9 cellular contexts compared by ENCODE assay signal in genomic region chr10:97771913-97772823, GRCh38. TPM values are rescaled to one million over a fixed set of nuclear protein-coding genes. Genes with fewer than 3 reads are reported as not detected.
A peak's percentile ranks its signal among the peaks of the same experiment; 100 is the strongest.
DNase-seq lines count a peak whose midpoint lies in the region; ATAC-seq, FAIRE-seq and TF ChIP-seq lines count a peak whose summit lies in the region.
"Had no signal": no experiment of that assay in that cellular context is flagged by ENCODE, and none has a peak within 500 bp of the region (broad histone marks: within the 10 kb centered on the region; RNA-seq: fewer than 3 reads in every experiment).

Gene SFRP5 (minus strand): TSS chr10:97771999. CDS start chr10:97771833, 166 bp downstream.

- H3K36me3 Mint-ChIP-seq in CD8-positive, alpha-beta memory T cell, result peaks cover 0 to 2% (median 2%) of the 10 kb centered on the region in 3 donors

- no peak for DNase-seq in CD8-positive, alpha-beta memory T cell
- DNase-seq in Peyer's patch, result peak in 2 of 3 donors; percentile 82 to 88
- no peak for DNase-seq in D721Med (ENCODE audit: insufficient read length, low spot score)
- no peak for DNase-seq in activated CD4-positive, CD25-positive, alpha-beta regulatory T cell (lab: John Stamatoyannopoulos, UW)
- no peak for DNase-seq in NOMO-1 (lab: John Stamatoyannopoulos, UW; ENCODE audit: unreplicated experiment in 2 of 2)

- TF ChIP-seq EP300 in gastroesophageal sphincter (IDR thresholded peaks at IDR 0.05), result no peak

- no peaks in the 10 kb centered on the region for H3K36me3 ChIP-seq in CD8-positive, alpha-beta memory T cell (ENCODE audit: insufficient read depth, low read length)
- H3K36me3 ChIP-seq in Peyer's patch, result no peaks in the 10 kb centered on the region
- no peaks in the 10 kb centered on the region for H3K36me3 ChIP-seq in gastroesophageal sphincter
- H3K36me3 ChIP-seq in neuron (ENCODE audit: insufficient read depth, low read length), result no peaks in the 10 kb centered on the region

- no peak within 1 kb of the TSS for H3K4me3 ChIP-seq in CD8-positive, alpha-beta memory T cell (ENCODE audit: low read length)
- peak within 1 kb of the TSS in 3 of 4 donors; percentile 29 to 53 (median 52) for H3K4me3 ChIP-seq in Peyer's patch
- peak within 1 kb of the TSS in 1 of 2 donors; percentile 41 for H3K4me3 ChIP-seq in gastroesophageal sphincter
- peak within 1 kb of the TSS; percentile 39 for H3K4me3 ChIP-seq in neuron (ENCODE audit: low read length)

- H3K9me3 ChIP-seq in CD8-positive, alpha-beta memory T cell (ENCODE audit: low read length), result no peaks in the 10 kb centered on the region
- no peaks in the 10 kb centered on the region for H3K9me3 ChIP-seq in Peyer's patch
- no peaks in the 10 kb centered on the region for H3K9me3 ChIP-seq in gastroesophageal sphincter
- H3K9me3 ChIP-seq in neuron (ENCODE audit: low read length), result no peaks in the 10 kb centered on the region

- POLR2A ChIA-PET in CD8-positive, alpha-beta memory T cell (lab: Charles Lee), result no interaction called here

- peaks cover 0 to 2% (median 0%) of the 10 kb centered on the region in 5 donors for H3K9me3 Mint-ChIP-seq in CD8-positive, alpha-beta memory T cell

- H3K27ac Mint-ChIP-seq in CD8-positive, alpha-beta memory T cell, result peak within 1 kb of the TSS in 1 of 8 donors; percentile 22

- CTCF ChIA-PET in CD8-positive, alpha-beta memory T cell (lab: Charles Lee), result interaction anchor here (0.8 kb wide), 1 partner anchor 14 kb away, joined by 3 read pairs; no protein-coding TSS in a partner anchor

- TF ChIP-seq POLR2A in Peyer's patch (IDR thresholded peaks at IDR 0.05) (peak; percentile 5 to 40), gastroesophageal sphincter (IDR thresholded peaks at IDR 0.05) (peak in 1 of 2 donors; percentile 9)

- no peaks in the 10 kb centered on the region for H3K4me1 ChIP-seq in CD8-positive, alpha-beta memory T cell (ENCODE audit: insufficient read depth, low read length)
- H3K4me1 ChIP-seq in Peyer's patch (no peaks in the 10 kb centered on the region), gastroesophageal sphincter (peaks cover 0 to 16% (median 0%) of the 10 kb centered on the region in 3 donors), neuron (ENCODE audit: insufficient read depth, low read length) (peaks cover 15% of the 10 kb centered on the region)

- H3K27me3 Mint-ChIP-seq in CD8-positive, alpha-beta memory T cell, result peaks cover 33 to 42% of the 10 kb centered on the region in 2 donors

- H2AFZ ChIP-seq in neuron (ENCODE audit: low read depth, low read length), result no peak within 1 kb of the TSS

- no peak for FAIRE-seq in D721Med (lab: Jason Lieb, UNC)

- peaks cover 13% of the 10 kb centered on the region for H3K27me3 ChIP-seq in CD8-positive, alpha-beta memory T cell (ENCODE audit: insufficient read depth, low read length, poor library complexity, severe bottlenecking)
- peaks cover 0 to 3% of the 10 kb centered on the region in 2 donors for H3K27me3 ChIP-seq in Peyer's patch
- H3K27me3 ChIP-seq in gastroesophageal sphincter, result peaks cover 71% of the 10 kb centered on the region
- H3K27me3 ChIP-seq in neuron (ENCODE audit: insufficient read depth, low read length), result peaks cover 50% of the 10 kb centered on the region

- H3K4me1 Mint-ChIP-seq in CD8-positive, alpha-beta memory T cell, result peaks cover 9 to 24% (median 16%) of the 10 kb centered on the region in 3 donors

- H3K27ac ChIP-seq in CD8-positive, alpha-beta memory T cell (ENCODE audit: low read depth, low read length), result no peak within 1 kb of the TSS
- H3K27ac ChIP-seq in Peyer's patch, result peak within 1 kb of the TSS in 3 of 4 donors; percentile 40 to 71 (median 68)
- H3K27ac ChIP-seq in gastroesophageal sphincter, result peak within 1 kb of the TSS in 1 of 4 donors; percentile 19

- no peak for ATAC-seq in gastroesophageal sphincter
- no peak for ATAC-seq in HG03280 (IDR thresholded peaks at IDR 0.05; ENCODE audit: unreplicated experiment)

- H3K4me3 Mint-ChIP-seq in CD8-positive, alpha-beta memory T cell, result peak within 1 kb of the TSS; percentile 20 to 78 (median 66)

- TF ChIP-seq CTCF in Peyer's patch (IDR thresholded peaks at IDR 0.05), result no peak
- no peak for TF ChIP-seq CTCF in gastroesophageal sphincter (IDR thresholded peaks at IDR 0.05)
- TF ChIP-seq CTCF in D721Med (IDR thresholded peaks at IDR 0.05; ENCODE audit: insufficient read depth, missing control alignments), result no peak

- WGBS in gastroesophageal sphincter (ENCODE audit: low coverage in 1 of 2), 2 donors, result 7 to 37% methylated on average over 11 to 20 of the region's 44 CpGs

RNA-seq across cellular contexts. Expression of gene SFRP5, which starts in this region (rescaled TPM):
- total RNA-seq in CD8-positive, alpha-beta memory T cell, result not detected
- polyA plus RNA-seq in CD8-positive, alpha-beta memory T cell, result 0.54 TPM
- total RNA-seq in Peyer's patch (10 to 100 TPM in 3 of 4 donors, not detected in 1; 18.0 to 67.3 (median 48.9) TPM), gastroesophageal sphincter (10 to 100 TPM; 11.9 to 34.4 (median 18.2) TPM)
- total RNA-seq: NCI-H460 had no signal

Comparison
In these comparisons a context has a peak if more than half of its experiments do, and no peak if none do; other contexts are left out.
1. DNase-seq: peak in Peyer's patch (2 of 3); none in CD8-positive, alpha-beta memory T cell (0 of 5), D721Med (single experiment), activated CD4-positive, CD25-positive, alpha-beta regulatory T cell (0 of 4) and NOMO-1 (0 of 2).